Comparison of ENCODE assay signal across 30 cellular contexts in the genomic region with DNA sequence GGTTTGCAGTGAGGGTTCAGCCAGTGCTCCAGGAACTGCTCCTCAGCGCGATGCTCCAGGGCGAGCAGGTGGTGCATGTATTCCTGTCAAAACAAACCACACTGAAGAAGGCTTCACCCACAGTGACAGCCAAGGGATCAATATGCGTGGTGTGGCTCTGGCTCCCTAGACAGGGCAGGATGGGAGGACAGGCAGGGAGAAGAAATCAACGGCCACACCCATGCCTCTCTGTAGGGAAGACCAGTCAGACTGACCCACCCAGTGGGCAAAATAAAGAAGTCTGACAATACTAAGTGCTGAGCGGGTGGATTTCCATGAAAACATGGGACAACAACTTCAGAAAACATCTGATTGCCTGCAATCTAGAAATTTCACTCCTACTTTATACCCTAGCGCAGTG.
"Had no signal": no experiment of that assay in that cellular context is flagged by ENCODE, and none has a peak within 500 bp of the region (broad histone marks: within the 10 kb centered on the region; RNA-seq: fewer than 3 reads in every experiment).

No MANE protein-coding gene starts in this region.

- H3K4me3 ChIP-seq: MG63, SJCRH30, SK-N-MC had no signal

- H3K27me3 ChIP-seq: MG63, SJCRH30 had no signal

- H3K36me3 ChIP-seq: MG63, SJCRH30 had no signal

- DNase-seq: activated B cell treated with CpG ODN at 0.5 μM for 24 hours; activated CD4-positive, alpha-beta memory T cell treated with anti-CD3 and anti-CD28 coated beads, Interleukin-2, amount 10 ng/mL, durations not matched to agents 7 days and 5 days; activated CD4-positive, alpha-beta T cell treated with anti-CD3 and anti-CD28 coated beads for 48 hours; activated CD4-positive, CD25-positive, alpha-beta regulatory T cell treated with anti-CD3 and anti-CD28 coated beads, Interleukin-2, amount 50 U/mL, for 72 hours; activated CD8-positive, alpha-beta memory T cell treated with anti-CD3 and anti-CD28 coated beads for 24 hours; activated CD8-positive, alpha-beta memory T cell treated with anti-CD3 and anti-CD28 coated beads, Interleukin-2, amount 10 ng/mL, durations not matched to agents 7 days and 5 days; activated CD8-positive, alpha-beta memory T cell treated with anti-CD3 and anti-CD28 coated beads, Interleukin-2, amount 50 U/mL, for 48 hours; activated effector memory CD4-positive, alpha-beta T cell treated with Interleukin-2 at 50 U/mL for 16 hours; activated naive CD4-positive, alpha-beta T cell treated with anti-CD3 and anti-CD28 coated beads, Interleukin-2, amount 10 ng/mL, durations not matched to agents 7 days and 5 days; activated naive CD8-positive, alpha-beta T cell treated with anti-CD3 and anti-CD28 coated beads, Interleukin-2, amount 50 U/mL, for 24 hours; activated T-cell treated with anti-CD3 and anti-CD28 coated beads, Interleukin-2, amount 50 U/mL, for 48 hours; anterior cingulate cortex; caudate nucleus; cerebellar nuclear complex; Kasumi-1; KG1; MG63; MV-4-11; NCI-H1092; NCI-H1436 treated with DMSO at 0.1 percent for 48 hours; NCI-H187; NCI-H2029 treated with DMSO at 0.1 percent for 48 hours; NCI-H2107; NCI-H2171; NCI-H510A treated with DMSO at 0.1 percent for 48 hours; NCI-H526 treated with DMSO at 0.1 percent for 48 hours; NCI-H82; SHP77; SJCRH30 had no signal

- H3K4me1 ChIP-seq: SJCRH30 had no signal

- H3K27ac ChIP-seq: SJCRH30, SK-N-MC had no signal

- ATAC-seq: activated CD8-positive, alpha-beta memory T cell treated with anti-CD3 and anti-CD28 coated beads, Interleukin-2, amount 10 ng/mL, durations not matched to agents 7 days and 5 days; activated naive CD8-positive, alpha-beta T cell treated with anti-CD3 and anti-CD28 coated beads, Interleukin-2, amount 50 U/mL, for 24 hours had no signal

- H3K9me3 ChIP-seq: MG63, SJCRH30 had no signal
